1 cellular context compared by ENCODE assay signal in the genomic region with DNA sequence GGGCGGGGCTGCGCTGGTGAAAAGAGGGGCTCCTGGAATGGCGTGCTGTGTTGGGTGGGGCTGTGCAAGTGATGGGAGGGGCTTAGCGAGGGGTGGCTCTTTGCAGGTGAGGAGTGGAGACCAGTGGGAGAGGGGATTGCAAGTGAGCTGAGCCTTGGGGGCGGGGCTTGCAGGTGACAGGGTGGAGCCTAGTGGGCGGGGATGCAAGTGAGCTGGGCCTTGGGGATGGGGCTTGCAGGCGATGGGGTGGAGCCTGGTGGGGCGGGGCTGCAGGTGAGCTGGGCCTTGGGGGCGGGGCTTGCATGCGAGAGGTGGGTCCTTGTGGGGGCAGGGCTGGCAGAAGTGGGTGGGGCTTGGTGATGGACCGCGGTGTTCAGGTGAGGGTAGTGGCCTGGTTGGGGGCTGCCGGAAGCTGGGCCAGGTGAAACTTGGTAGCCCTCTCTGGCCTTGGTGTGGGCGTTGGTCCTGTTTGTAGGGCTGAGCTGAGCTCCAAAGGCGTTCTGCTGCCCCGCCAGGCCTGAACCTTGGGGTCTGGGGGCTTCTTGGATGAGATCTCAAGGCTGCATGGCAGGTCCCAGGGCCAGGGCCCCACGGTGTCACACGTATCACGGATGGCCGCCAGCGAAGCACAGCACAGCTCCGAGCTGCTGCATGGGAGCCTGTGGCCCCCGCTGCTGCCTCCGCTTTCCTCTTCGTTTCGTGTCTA.
A peak's percentile ranks its signal among the peaks of the same experiment; 100 is the strongest.
TF ChIP-seq lines count a peak whose summit lies in the region.

No MANE protein-coding gene starts in this region.

TF ChIP-seq in H1, 55 proteins besides CTCF, POLR2A, EP300 and RAD21:
- TF ChIP-seq SIRT6 (IDR thresholded peaks at IDR 0.05; ENCODE audit: low read length) (no peak), PHF8 (conservative IDR thresholded peaks at IDR 0.05; ENCODE audit: low read depth, low read length) (peak; percentile 48; the same call in 1 of the 2 replicates), SIX5 (IDR thresholded peaks at IDR 0.05; ENCODE audit: low read depth, low read length) (no peak), CBX5 (IDR thresholded peaks at IDR 0.05; ENCODE audit: low read depth, low read length) (no peak), SP1 (IDR thresholded peaks at IDR 0.05; ENCODE audit: low read depth, low read length) (peak; percentile 52; the same call in 1 of the 2 replicates), BACH1 (IDR thresholded peaks at IDR 0.05; ENCODE audit: low read length) (peak; percentile 39; the same call in 1 of the 2 replicates), KDM4A (IDR thresholded peaks at IDR 0.05; ENCODE audit: low read depth, low read length, severe bottlenecking) (peak; percentile 26), POLR2AphosphoS5 (IDR thresholded peaks at IDR 0.05; ENCODE audit: low read depth, low read length) (peak; percentile 58; the same call in 1 of the 2 replicates), SRF (IDR thresholded peaks at IDR 0.05; ENCODE audit: low read depth, low read length) (no peak), HDAC6 (IDR thresholded peaks at IDR 0.05; ENCODE audit: low read depth, low read length) (no peak)
- TF ChIP-seq, protein P1, sequence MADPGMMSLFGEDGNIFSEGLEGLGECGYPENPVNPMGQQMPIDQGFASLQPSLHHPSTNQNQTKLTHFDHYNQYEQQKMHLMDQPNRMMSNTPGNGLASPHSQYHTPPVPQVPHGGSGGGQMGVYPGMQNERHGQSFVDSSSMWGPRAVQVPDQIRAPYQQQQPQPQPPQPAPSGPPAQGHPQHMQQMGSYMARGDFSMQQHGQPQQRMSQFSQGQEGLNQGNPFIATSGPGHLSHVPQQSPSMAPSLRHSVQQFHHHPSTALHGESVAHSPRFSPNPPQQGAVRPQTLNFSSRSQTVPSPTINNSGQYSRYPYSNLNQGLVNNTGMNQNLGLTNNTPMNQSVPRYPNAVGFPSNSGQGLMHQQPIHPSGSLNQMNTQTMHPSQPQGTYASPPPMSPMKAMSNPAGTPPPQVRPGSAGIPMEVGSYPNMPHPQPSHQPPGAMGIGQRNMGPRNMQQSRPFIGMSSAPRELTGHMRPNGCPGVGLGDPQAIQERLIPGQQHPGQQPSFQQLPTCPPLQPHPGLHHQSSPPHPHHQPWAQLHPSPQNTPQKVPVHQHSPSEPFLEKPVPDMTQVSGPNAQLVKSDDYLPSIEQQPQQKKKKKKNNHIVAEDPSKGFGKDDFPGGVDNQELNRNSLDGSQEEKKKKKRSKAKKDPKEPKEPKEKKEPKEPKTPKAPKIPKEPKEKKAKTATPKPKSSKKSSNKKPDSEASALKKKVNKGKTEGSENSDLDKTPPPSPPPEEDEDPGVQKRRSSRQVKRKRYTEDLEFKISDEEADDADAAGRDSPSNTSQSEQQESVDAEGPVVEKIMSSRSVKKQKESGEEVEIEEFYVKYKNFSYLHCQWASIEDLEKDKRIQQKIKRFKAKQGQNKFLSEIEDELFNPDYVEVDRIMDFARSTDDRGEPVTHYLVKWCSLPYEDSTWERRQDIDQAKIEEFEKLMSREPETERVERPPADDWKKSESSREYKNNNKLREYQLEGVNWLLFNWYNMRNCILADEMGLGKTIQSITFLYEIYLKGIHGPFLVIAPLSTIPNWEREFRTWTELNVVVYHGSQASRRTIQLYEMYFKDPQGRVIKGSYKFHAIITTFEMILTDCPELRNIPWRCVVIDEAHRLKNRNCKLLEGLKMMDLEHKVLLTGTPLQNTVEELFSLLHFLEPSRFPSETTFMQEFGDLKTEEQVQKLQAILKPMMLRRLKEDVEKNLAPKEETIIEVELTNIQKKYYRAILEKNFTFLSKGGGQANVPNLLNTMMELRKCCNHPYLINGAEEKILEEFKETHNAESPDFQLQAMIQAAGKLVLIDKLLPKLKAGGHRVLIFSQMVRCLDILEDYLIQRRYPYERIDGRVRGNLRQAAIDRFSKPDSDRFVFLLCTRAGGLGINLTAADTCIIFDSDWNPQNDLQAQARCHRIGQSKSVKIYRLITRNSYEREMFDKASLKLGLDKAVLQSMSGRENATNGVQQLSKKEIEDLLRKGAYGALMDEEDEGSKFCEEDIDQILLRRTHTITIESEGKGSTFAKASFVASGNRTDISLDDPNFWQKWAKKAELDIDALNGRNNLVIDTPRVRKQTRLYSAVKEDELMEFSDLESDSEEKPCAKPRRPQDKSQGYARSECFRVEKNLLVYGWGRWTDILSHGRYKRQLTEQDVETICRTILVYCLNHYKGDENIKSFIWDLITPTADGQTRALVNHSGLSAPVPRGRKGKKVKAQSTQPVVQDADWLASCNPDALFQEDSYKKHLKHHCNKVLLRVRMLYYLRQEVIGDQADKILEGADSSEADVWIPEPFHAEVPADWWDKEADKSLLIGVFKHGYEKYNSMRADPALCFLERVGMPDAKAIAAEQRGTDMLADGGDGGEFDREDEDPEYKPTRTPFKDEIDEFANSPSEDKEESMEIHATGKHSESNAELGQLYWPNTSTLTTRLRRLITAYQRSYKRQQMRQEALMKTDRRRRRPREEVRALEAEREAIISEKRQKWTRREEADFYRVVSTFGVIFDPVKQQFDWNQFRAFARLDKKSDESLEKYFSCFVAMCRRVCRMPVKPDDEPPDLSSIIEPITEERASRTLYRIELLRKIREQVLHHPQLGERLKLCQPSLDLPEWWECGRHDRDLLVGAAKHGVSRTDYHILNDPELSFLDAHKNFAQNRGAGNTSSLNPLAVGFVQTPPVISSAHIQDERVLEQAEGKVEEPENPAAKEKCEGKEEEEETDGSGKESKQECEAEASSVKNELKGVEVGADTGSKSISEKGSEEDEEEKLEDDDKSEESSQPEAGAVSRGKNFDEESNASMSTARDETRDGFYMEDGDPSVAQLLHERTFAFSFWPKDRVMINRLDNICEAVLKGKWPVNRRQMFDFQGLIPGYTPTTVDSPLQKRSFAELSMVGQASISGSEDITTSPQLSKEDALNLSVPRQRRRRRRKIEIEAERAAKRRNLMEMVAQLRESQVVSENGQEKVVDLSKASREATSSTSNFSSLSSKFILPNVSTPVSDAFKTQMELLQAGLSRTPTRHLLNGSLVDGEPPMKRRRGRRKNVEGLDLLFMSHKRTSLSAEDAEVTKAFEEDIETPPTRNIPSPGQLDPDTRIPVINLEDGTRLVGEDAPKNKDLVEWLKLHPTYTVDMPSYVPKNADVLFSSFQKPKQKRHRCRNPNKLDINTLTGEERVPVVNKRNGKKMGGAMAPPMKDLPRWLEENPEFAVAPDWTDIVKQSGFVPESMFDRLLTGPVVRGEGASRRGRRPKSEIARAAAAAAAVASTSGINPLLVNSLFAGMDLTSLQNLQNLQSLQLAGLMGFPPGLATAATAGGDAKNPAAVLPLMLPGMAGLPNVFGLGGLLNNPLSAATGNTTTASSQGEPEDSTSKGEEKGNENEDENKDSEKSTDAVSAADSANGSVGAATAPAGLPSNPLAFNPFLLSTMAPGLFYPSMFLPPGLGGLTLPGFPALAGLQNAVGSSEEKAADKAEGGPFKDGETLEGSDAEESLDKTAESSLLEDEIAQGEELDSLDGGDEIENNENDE (IDR thresholded peaks at IDR 0.05; ENCODE audit: insufficient replicate concordance, low read length): no peak
- TF ChIP-seq, protein P2, sequence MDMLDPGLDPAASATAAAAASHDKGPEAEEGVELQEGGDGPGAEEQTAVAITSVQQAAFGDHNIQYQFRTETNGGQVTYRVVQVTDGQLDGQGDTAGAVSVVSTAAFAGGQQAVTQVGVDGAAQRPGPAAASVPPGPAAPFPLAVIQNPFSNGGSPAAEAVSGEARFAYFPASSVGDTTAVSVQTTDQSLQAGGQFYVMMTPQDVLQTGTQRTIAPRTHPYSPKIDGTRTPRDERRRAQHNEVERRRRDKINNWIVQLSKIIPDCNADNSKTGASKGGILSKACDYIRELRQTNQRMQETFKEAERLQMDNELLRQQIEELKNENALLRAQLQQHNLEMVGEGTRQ (IDR thresholded peaks at IDR 0.05; ENCODE audit: low read length): no peak
- TF ChIP-seq, protein P3, sequence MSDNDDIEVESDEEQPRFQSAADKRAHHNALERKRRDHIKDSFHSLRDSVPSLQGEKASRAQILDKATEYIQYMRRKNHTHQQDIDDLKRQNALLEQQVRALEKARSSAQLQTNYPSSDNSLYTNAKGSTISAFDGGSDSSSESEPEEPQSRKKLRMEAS (IDR thresholded peaks at IDR 0.05): 0 out of 2 replicates have a peak, but pooled peaks have one; percentile 17
